Comparison of ENCODE assay signal across 1 cellular context in the genomic region with DNA sequence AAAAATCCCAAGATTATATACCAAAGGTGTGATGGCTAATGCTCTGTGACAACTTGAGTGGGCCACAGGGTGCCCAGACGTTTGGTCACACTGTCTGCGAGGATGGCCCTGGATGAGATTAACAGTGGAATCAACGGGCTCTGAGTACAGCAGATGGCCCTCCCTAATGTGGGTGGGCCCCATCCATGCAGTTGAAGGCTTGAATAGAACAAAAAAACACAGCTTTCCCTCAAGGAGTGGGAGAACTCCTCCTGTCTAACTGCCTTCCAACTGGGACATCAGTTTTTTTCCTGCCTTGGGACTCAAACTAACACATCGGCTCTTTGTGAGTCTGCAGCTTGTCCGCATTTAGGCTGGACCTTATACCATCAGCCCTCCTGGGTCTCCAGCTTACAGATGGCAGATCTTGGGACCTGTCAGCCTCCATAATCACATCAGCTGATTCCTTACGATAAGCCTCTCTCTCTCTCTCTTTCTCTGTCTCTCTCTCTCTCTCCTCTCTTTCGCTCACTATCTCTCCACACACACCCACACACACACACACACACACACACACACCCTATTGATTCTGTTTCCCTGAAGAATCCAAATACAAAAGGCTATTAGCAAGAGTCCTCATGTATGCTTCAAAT.
TF ChIP-seq lines count a peak whose summit lies in the region.

No MANE protein-coding gene starts in this region.

TF ChIP-seq in H1, 55 proteins besides CTCF, POLR2A, EP300 and RAD21:
- TF ChIP-seq POU5F1 (IDR thresholded peaks at IDR 0.05; ENCODE audit: low read depth, low read length) (no peak), KDM4A (IDR thresholded peaks at IDR 0.05; ENCODE audit: low read depth, low read length, severe bottlenecking) (no peak), ASH2L (IDR thresholded peaks at IDR 0.05; ENCODE audit: low read length) (no peak), SP4 (IDR thresholded peaks at IDR 0.05; ENCODE audit: low read length) (no peak), POLR2AphosphoS5 (IDR thresholded peaks at IDR 0.05; ENCODE audit: low read depth, low read length) (no peak), EZH2 (IDR thresholded peaks at IDR 0.05; ENCODE audit: low read depth, low read length, severe bottlenecking) (no peak), BCL11A (IDR thresholded peaks at IDR 0.05; ENCODE audit: low read depth in 2 of 2, low read length in 2 of 2) (no peak), SP1 (IDR thresholded peaks at IDR 0.05; ENCODE audit: low read depth, low read length) (no peak)
